ENCODE assay signal across 21 cellular contexts in the genomic region with DNA sequence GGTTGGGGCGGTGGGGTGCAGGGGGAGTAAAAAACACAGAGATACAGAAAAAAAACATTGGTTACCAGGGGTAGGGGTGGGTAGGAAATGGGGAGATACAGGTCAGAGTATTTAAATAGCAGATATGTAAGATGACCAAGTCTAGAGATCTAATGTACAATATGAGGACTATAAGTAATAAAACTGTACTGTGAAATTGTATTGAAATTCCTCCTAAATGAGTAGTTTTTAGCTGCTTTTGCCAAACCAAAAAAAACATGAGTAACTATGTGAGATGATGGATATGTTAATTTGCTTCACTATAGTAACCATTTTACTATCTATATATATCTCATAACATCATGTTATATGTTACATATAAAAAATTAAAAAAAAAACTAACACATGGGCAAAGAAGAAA. TPM values are rescaled to one million over a fixed set of nuclear protein-coding genes. Genes with fewer than 3 reads are reported as not detected.
DNase-seq lines count a peak whose midpoint lies in the region; ATAC-seq and TF ChIP-seq lines count a peak whose summit lies in the region.
"Had no signal": no experiment of that assay in that cellular context is flagged by ENCODE, and none has a peak within 500 bp of the region (broad histone marks: within the 10 kb centered on the region; RNA-seq: fewer than 3 reads in every experiment).

No MANE protein-coding gene starts in this region.

- peaks cover 70% of the 10 kb centered on the region for H3K4me1 Mint-ChIP-seq in activated naive CD4-positive, alpha-beta T cell treated with anti-CD3 and anti-CD28 coated beads, Interleukin-2, amount 50 U/mL, for 24 hours
- H3K4me1 Mint-ChIP-seq in activated naive CD4-positive, alpha-beta T cell treated with anti-CD3 and anti-CD28 coated beads, Interleukin-2, amount 10 ng/mL, durations not matched to agents 7 days and 5 days: peaks cover 21% of the 10 kb centered on the region
- H3K4me1 Mint-ChIP-seq in stimulated activated effector memory CD8-positive, alpha-beta T cell treated with anti-CD3 and anti-CD28 coated beads, Interleukin-12 subunit alpha, Interleukin-12 subunit beta, amount 100 ng/mL, for 72 hours: peaks cover 14% of the 10 kb centered on the region
- H3K4me1 Mint-ChIP-seq: neural progenitor cell had no signal

- DNase-seq in activated naive CD4-positive, alpha-beta T cell treated with anti-CD3 and anti-CD28 coated beads, Interleukin-2, amount 10 ng/mL, durations not matched to agents 7 days and 5 days: no peak
- DNase-seq in M059J (ENCODE audit: low read depth): peak; percentile 10
- peak; percentile 25 for DNase-seq in choroid plexus epithelial cell (ENCODE audit: low read depth)
- DNase-seq in stimulated activated effector memory CD8-positive, alpha-beta T cell treated with anti-CD3 and anti-CD28 coated beads, Interleukin-12 subunit alpha, Interleukin-12 subunit beta, amount 100 ng/mL, for 72 hours (ENCODE audit: low spot score in 2 of 2): no peak
- no peak for DNase-seq in effector CD4-positive, alpha-beta T cell
- no peak for DNase-seq in retina
- DNase-seq: activated CD4-positive, alpha-beta T cell treated with anti-CD3 and anti-CD28 coated beads for 48 hours; activated naive CD8-positive, alpha-beta T cell treated with anti-CD3 and anti-CD28 coated beads, Interleukin-2, amount 10 ng/mL, durations not matched to agents 7 days and 5 days; CD8-positive, alpha-beta memory T cell; DMS79; glutamatergic neuron; KG1; left ventricle myocardium inferior; NCI-H1048; NCI-H2081; NK-92 treated with Interleukin-12 subunit alpha and Interleukin-12 subunit beta, amount 100 ng/mL, for 24 hours; RPMI8226; stimulated activated CD8-positive, alpha-beta memory T cell treated with anti-CD3 and anti-CD28 coated beads, Interleukin-4, amount 100 ng/mL, for 48 hours had no signal

- H3K9me3 Mint-ChIP-seq in activated naive CD4-positive, alpha-beta T cell treated with anti-CD3 and anti-CD28 coated beads, Interleukin-2, amount 50 U/mL, for 24 hours: no peaks in the 10 kb centered on the region
- H3K9me3 Mint-ChIP-seq in activated naive CD4-positive, alpha-beta T cell treated with anti-CD3 and anti-CD28 coated beads, Interleukin-2, amount 10 ng/mL, durations not matched to agents 7 days and 5 days: peaks cover 4% of the 10 kb centered on the region
- H3K9me3 Mint-ChIP-seq in stimulated activated effector memory CD8-positive, alpha-beta T cell treated with anti-CD3 and anti-CD28 coated beads, Interleukin-12 subunit alpha, Interleukin-12 subunit beta, amount 100 ng/mL, for 72 hours: peaks cover 5% of the 10 kb centered on the region
- H3K9me3 Mint-ChIP-seq: activated naive CD8-positive, alpha-beta T cell treated with anti-CD3 and anti-CD28 coated beads, Interleukin-2, amount 10 ng/mL, durations not matched to agents 7 days and 5 days had no signal

- CTCF ChIA-PET in activated naive CD4-positive, alpha-beta T cell treated with anti-CD3 and anti-CD28 coated beads, Interleukin-2, amount 10 ng/mL, durations not matched to agents 7 days and 5 days (lab: Charles Lee): interaction anchor here (0.6 kb wide), 2 partner anchors 21 to 34 kb away, joined by 3 read pairs; no protein-coding TSS in a partner anchor

- peak; percentile 51 for ATAC-seq in stimulated activated effector memory CD8-positive, alpha-beta T cell treated with anti-CD3 and anti-CD28 coated beads, Interleukin-12 subunit alpha, Interleukin-12 subunit beta, amount 100 ng/mL, for 72 hours
- no peak for ATAC-seq in GM21529 (IDR thresholded peaks at IDR 0.05; ENCODE audit: unreplicated experiment)

- TF ChIP-seq CTCF in choroid plexus epithelial cell (conservative IDR thresholded peaks at IDR 0.05; ENCODE audit: low read depth, low read length): no peak

- no peak overlapping the region for H3K4me3 ChIP-seq in choroid plexus epithelial cell (ENCODE audit: low read depth, low read length)
- H3K4me3 ChIP-seq: left ventricle myocardium inferior, neural progenitor cell had no signal

- peak overlapping the region; percentile 75 for H3K4me3 Mint-ChIP-seq in activated naive CD4-positive, alpha-beta T cell treated with anti-CD3 and anti-CD28 coated beads, Interleukin-2, amount 50 U/mL, for 24 hours
- H3K4me3 Mint-ChIP-seq in activated naive CD4-positive, alpha-beta T cell treated with anti-CD3 and anti-CD28 coated beads, Interleukin-2, amount 10 ng/mL, durations not matched to agents 7 days and 5 days: no peak overlapping the region
- no peak overlapping the region for H3K4me3 Mint-ChIP-seq in stimulated activated effector memory CD8-positive, alpha-beta T cell treated with anti-CD3 and anti-CD28 coated beads, Interleukin-12 subunit alpha, Interleukin-12 subunit beta, amount 100 ng/mL, for 72 hours
- H3K4me3 Mint-ChIP-seq: activated naive CD8-positive, alpha-beta T cell treated with anti-CD3 and anti-CD28 coated beads, Interleukin-2, amount 10 ng/mL, durations not matched to agents 7 days and 5 days; CD8-positive, alpha-beta memory T cell; neural progenitor cell had no signal

- peaks cover 36% of the 10 kb centered on the region for H3K36me3 Mint-ChIP-seq in activated naive CD4-positive, alpha-beta T cell treated with anti-CD3 and anti-CD28 coated beads, Interleukin-2, amount 50 U/mL, for 24 hours
- peaks cover 31% of the 10 kb centered on the region for H3K36me3 Mint-ChIP-seq in activated naive CD4-positive, alpha-beta T cell treated with anti-CD3 and anti-CD28 coated beads, Interleukin-2, amount 10 ng/mL, durations not matched to agents 7 days and 5 days
- no peaks in the 10 kb centered on the region for H3K36me3 Mint-ChIP-seq in stimulated activated effector memory CD8-positive, alpha-beta T cell treated with anti-CD3 and anti-CD28 coated beads, Interleukin-12 subunit alpha, Interleukin-12 subunit beta, amount 100 ng/mL, for 72 hours

- H3K27me3 Mint-ChIP-seq in activated naive CD4-positive, alpha-beta T cell treated with anti-CD3 and anti-CD28 coated beads, Interleukin-2, amount 50 U/mL, for 24 hours: no peaks in the 10 kb centered on the region
- no peaks in the 10 kb centered on the region for H3K27me3 Mint-ChIP-seq in activated naive CD4-positive, alpha-beta T cell treated with anti-CD3 and anti-CD28 coated beads, Interleukin-2, amount 10 ng/mL, durations not matched to agents 7 days and 5 days
- H3K27me3 Mint-ChIP-seq: activated naive CD8-positive, alpha-beta T cell treated with anti-CD3 and anti-CD28 coated beads, Interleukin-2, amount 10 ng/mL, durations not matched to agents 7 days and 5 days; CD8-positive, alpha-beta memory T cell had no signal

- H3K27ac Mint-ChIP-seq in activated naive CD4-positive, alpha-beta T cell treated with anti-CD3 and anti-CD28 coated beads, Interleukin-2, amount 50 U/mL, for 24 hours: peak overlapping the region; percentile 87
- H3K27ac Mint-ChIP-seq in activated naive CD4-positive, alpha-beta T cell treated with anti-CD3 and anti-CD28 coated beads, Interleukin-2, amount 10 ng/mL, durations not matched to agents 7 days and 5 days: no peak overlapping the region
- H3K27ac Mint-ChIP-seq in stimulated activated effector memory CD8-positive, alpha-beta T cell treated with anti-CD3 and anti-CD28 coated beads, Interleukin-12 subunit alpha, Interleukin-12 subunit beta, amount 100 ng/mL, for 72 hours: peak overlapping the region; percentile 40
- H3K27ac Mint-ChIP-seq: activated naive CD8-positive, alpha-beta T cell treated with anti-CD3 and anti-CD28 coated beads, Interleukin-2, amount 10 ng/mL, durations not matched to agents 7 days and 5 days; neural progenitor cell had no signal

RNA-seq across cellular contexts. Expression of a gene that starts 29.6 kb away (rescaled TPM):
- 5.2 and 10.4 TPM in 2 replicates for total RNA-seq in M059J (2014; rRNA removed; shearing (Covaris generic))

Comparison
In these comparisons a context has a peak if more than half of its experiments do, and no peak if none do; other contexts are left out.
1. DNase-seq: peak in M059J (single experiment) and choroid plexus epithelial cell (single experiment); none in activated naive CD4-positive, alpha-beta T cell treated with anti-CD3 and anti-CD28 coated beads, Interleukin-2, amount 10 ng/mL, durations not matched to agents 7 days and 5 days (single experiment), stimulated activated effector memory CD8-positive, alpha-beta T cell treated with anti-CD3 and anti-CD28 coated beads, Interleukin-12 subunit alpha, Interleukin-12 subunit beta, amount 100 ng/mL, for 72 hours (0 of 2), effector CD4-positive, alpha-beta T cell (single experiment) and retina (single experiment).